Comparison of ENCODE assay signal across 8 cellular contexts in the genomic region with DNA sequence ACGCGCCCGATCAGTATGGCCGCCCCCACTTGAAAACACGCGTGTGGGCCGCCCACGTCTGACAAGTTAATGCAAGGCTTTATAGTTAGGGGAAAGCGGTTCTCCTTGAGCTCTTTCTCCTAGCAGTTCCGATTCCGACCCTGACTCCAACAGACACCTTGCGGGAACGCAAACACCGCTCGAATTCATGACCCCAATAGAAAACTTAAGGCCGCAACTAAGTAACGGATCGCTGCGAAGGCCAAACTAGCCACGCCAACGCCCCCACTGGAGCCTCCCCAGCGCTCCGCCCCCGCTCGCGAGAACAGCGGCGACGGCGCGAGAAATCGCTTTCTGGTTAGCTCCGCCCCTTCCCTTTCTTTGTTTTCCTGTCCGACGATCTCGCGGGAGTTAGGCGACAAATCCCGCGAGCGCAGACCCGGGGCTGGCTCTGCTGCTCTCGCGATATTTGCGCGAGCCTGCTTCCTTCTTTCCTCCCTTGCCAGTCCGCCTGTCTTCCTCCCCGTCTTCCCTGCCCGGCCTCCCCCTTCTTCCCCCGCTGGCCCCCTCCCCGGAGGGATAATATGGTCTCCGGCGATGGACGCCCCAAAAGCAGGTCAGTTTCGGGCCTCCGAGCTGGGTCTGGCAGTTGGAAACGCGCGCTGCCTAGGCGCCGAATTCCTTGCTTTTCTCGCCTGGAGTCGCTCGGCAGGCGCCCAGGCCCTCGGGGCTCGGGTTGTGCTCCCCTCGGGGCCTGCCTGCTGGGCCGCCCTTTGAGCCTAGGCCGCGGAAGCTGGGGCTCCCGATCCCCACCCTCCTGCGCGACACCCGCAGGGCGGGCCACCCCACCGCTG. TPM values are rescaled to one million over a fixed set of nuclear protein-coding genes. Genes with fewer than 3 reads are reported as not detected.
DNase-seq lines count a peak whose midpoint lies in the region; ATAC-seq and TF ChIP-seq lines count a peak whose summit lies in the region.

IREB2 (plus strand) TSS at position 455 of the 833 bp plus-strand sequence; CDS start at position 577, 122 bp downstream.

- peak within 1 kb of the TSS; percentile 99 for H3K9ac ChIP-seq in SK-N-SH

- peaks cover 9% of the 10 kb centered on the region for H3F3A ChIP-seq in SK-N-SH (replicated peaks; ENCODE audit: insufficient read depth)

- H3K9me2 ChIP-seq in SK-N-SH = no peaks in the 10 kb centered on the region

- H3K9me3 ChIP-seq in SK-N-SH (no peaks in the 10 kb centered on the region), gastroesophageal sphincter (no peaks in the 10 kb centered on the region), neutrophil (no peaks in the 10 kb centered on the region)

- under 1% methylated on average over 40 of the region's 77 CpGs for WGBS in SK-N-SH (ENCODE audit: low lambda C conversion rate)
- 0% methylated on average over 13 to 42 of the region's 77 CpGs for WGBS in gastroesophageal sphincter (ENCODE audit: low coverage in 1 of 2), 2 donors

- peaks cover 49% of the 10 kb centered on the region for H3K79me2 ChIP-seq in SK-N-SH (ENCODE audit: insufficient read depth)

- peaks cover 23 to 27% of the 10 kb centered on the region in 2 experiments for H3K36me3 ChIP-seq in SK-N-SH (replicated peaks in 1 of 2; ENCODE audit: control insufficient read depth in 1 of 2, insufficient read depth in 2 of 2, low read length in 1 of 2)
- H3K36me3 ChIP-seq in gastroesophageal sphincter = peaks cover 0 to 24% of the 10 kb centered on the region in 2 donors
- peaks cover 27% of the 10 kb centered on the region for H3K36me3 ChIP-seq in neutrophil

- peaks cover 27% of the 10 kb centered on the region for H4K20me1 ChIP-seq in SK-N-SH (ENCODE audit: insufficient read depth)

- peak within 1 kb of the TSS; percentile 94 for H3K4me2 ChIP-seq in SK-N-SH

- H3K4me3 ChIP-seq in SK-N-SH (ENCODE audit: low read depth in 2 of 2, low read length in 1 of 2) (peak within 1 kb of the TSS; percentile 85 to 91), gastroesophageal sphincter (peak within 1 kb of the TSS; percentile 86 to 95), neutrophil (ENCODE audit: low read depth in 1 of 2, low read length in 1 of 2) (peak within 1 kb of the TSS; percentile 83 to 90)

- CTCF ChIA-PET in SK-N-SH (lab: Yijun Ruan, JAX) = interaction anchor here (0.6 to 4.9 kb wide), 15 partner anchors 10 to 458 kb away, joined by 3 to 31 read pairs (median 4); no protein-coding TSS in a partner anchor

- H3K27me3 ChIP-seq in SK-N-SH (ENCODE audit: insufficient read depth) = no peaks in the 10 kb centered on the region
- H3K27me3 ChIP-seq in gastroesophageal sphincter = no peaks in the 10 kb centered on the region
- H3K27me3 ChIP-seq in neutrophil = no peaks in the 10 kb centered on the region

- no peak for TF ChIP-seq RAD21 in SK-N-SH (IDR thresholded peaks at IDR 0.05; ENCODE audit: low read length)

- POLR2A ChIA-PET in SK-N-SH (lab: Yijun Ruan, JAX) = interaction anchor here (0.7 to 1.5 kb wide), 14 partner anchors 23 to 313 kb away, joined by 3 to 7 read pairs (median 4); partner anchors contain the start of genes CHRNA5, CHRNB4, CRABP1 and PSMA4

- H2AFZ ChIP-seq in SK-N-SH (ENCODE audit: low read depth) = peak within 1 kb of the TSS; percentile 98

- TF ChIP-seq POLR2A in gastroesophageal sphincter (IDR thresholded peaks at IDR 0.05) = peak in 1 of 2 donors; percentile 40

- H3K4me1 ChIP-seq in SK-N-SH (ENCODE audit: control insufficient read depth in 1 of 2, insufficient read depth in 2 of 2, low read depth in 1 of 2, low read length in 1 of 2) = peaks cover 12 to 15% of the 10 kb centered on the region in 2 experiments; a peak in 3 of 4 replicates
- peaks cover 0 to 50% (median 7%) of the 10 kb centered on the region in 3 donors for H3K4me1 ChIP-seq in gastroesophageal sphincter
- peaks cover 21 to 27% of the 10 kb centered on the region in 2 experiments for H3K4me1 ChIP-seq in neutrophil (ENCODE audit: control insufficient read depth in 1 of 2, insufficient read depth in 1 of 2, low read depth in 1 of 2, low read length in 1 of 2)

- ATAC-seq in HG02571 (IDR thresholded peaks at IDR 0.05; ENCODE audit: unreplicated experiment) (peak; percentile 78), gastroesophageal sphincter (peak; percentile 93)

- no peak for TF ChIP-seq CTCF in SK-N-SH (IDR thresholded peaks at IDR 0.05)
- TF ChIP-seq CTCF in gastroesophageal sphincter (IDR thresholded peaks at IDR 0.05) = peak in 1 of 4 experiments; percentile 17
- peak; percentile 26 for TF ChIP-seq CTCF in neutrophil (IDR thresholded peaks at IDR 0.05)

- TF ChIP-seq EP300 in SK-N-SH (IDR thresholded peaks at IDR 0.05; ENCODE audit: borderline replicate concordance in 1 of 2, low read depth in 1 of 2, low read length in 1 of 2) (peak in 1 of 2 experiments; percentile 18; a peak in 1 of 4 replicates), gastroesophageal sphincter (IDR thresholded peaks at IDR 0.05) (no peak)

- peak; percentile 87 for DNase-seq in GM04503 (ENCODE audit: low read depth)
- DNase-seq in NCI-H1048 (lab: John Stamatoyannopoulos, UW) = peak; percentile 96
- peak; percentile 99 for DNase-seq in SK-N-SH
- peak; percentile 97 for DNase-seq in activated naive CD4-positive, alpha-beta T cell treated with anti-CD3 and anti-CD28 coated beads, Interleukin-2, amount 50 U/mL, for 16 hours
- peak; percentile 69 to 98 (median 96) for DNase-seq in substantia nigra (lab: John Stamatoyannopoulos, UW)

- H3K27ac ChIP-seq in SK-N-SH (ENCODE audit: low read depth in 2 of 2, low read length in 1 of 2) = peak within 1 kb of the TSS; percentile 91 to 92
- peak within 1 kb of the TSS; percentile 84 to 96 (median 93) for H3K27ac ChIP-seq in gastroesophageal sphincter
- peak within 1 kb of the TSS; percentile 92 for H3K27ac ChIP-seq in neutrophil
- peak within 1 kb of the TSS; percentile 94 for H3K27ac ChIP-seq in substantia nigra (ENCODE audit: low read depth, low read length, poor library complexity, severe bottlenecking)

TF ChIP-seq in SK-N-SH, 30 proteins besides CTCF, POLR2A, EP300 and RAD21 (continues in another document):
- TF ChIP-seq MXI1 (IDR thresholded peaks at IDR 0.05; ENCODE audit: low read depth, low read length) (peak; percentile 89; the same call in 1 of the 2 replicates), GABPA (IDR thresholded peaks at IDR 0.05; ENCODE audit: low read depth) (peak; percentile 65), POLR2AphosphoS5 (IDR thresholded peaks at IDR 0.05; ENCODE audit: low read depth, low read length) (peak; percentile 92), YY1 (IDR thresholded peaks at IDR 0.05; ENCODE audit: low read depth) (peak; percentile 89), TAF1 (IDR thresholded peaks at IDR 0.05; ENCODE audit: borderline replicate concordance, low read depth, low read length) (peak; percentile 89), MAX (IDR thresholded peaks at IDR 0.05; ENCODE audit: low read depth) (peak; percentile 91), RFX5 (IDR thresholded peaks at IDR 0.05; ENCODE audit: low read length) (no peak), TEAD4 (IDR thresholded peaks at IDR 0.05; ENCODE audit: borderline replicate concordance, insufficient read depth) (no peak), USF2 (IDR thresholded peaks at IDR 0.05; ENCODE audit: borderline replicate concordance, low read depth, low read length) (no peak), CHD2 (IDR thresholded peaks at IDR 0.05; ENCODE audit: low read length, partially characterized antibody) (peak; percentile 99), FOXM1 (IDR thresholded peaks at IDR 0.05; ENCODE audit: low read depth) (no peak), SIN3A (IDR thresholded peaks at IDR 0.05; ENCODE audit: borderline replicate concordance, low read depth, low read length) (peak; percentile 98), TCF12 (IDR thresholded peaks at IDR 0.05) (no peak), FOSL2 (IDR thresholded peaks at IDR 0.05; ENCODE audit: borderline replicate concordance, low read depth) (no peak), JUND (IDR thresholded peaks at IDR 0.05) (no peak), RCOR1 (IDR thresholded peaks at IDR 0.05; ENCODE audit: low read length) (peak; percentile 59; the same call in 1 of the 2 replicates), IRF3 (IDR thresholded peaks at IDR 0.05; ENCODE audit: low read depth, low read length) (no peak)
- TF ChIP-seq, protein P1, sequence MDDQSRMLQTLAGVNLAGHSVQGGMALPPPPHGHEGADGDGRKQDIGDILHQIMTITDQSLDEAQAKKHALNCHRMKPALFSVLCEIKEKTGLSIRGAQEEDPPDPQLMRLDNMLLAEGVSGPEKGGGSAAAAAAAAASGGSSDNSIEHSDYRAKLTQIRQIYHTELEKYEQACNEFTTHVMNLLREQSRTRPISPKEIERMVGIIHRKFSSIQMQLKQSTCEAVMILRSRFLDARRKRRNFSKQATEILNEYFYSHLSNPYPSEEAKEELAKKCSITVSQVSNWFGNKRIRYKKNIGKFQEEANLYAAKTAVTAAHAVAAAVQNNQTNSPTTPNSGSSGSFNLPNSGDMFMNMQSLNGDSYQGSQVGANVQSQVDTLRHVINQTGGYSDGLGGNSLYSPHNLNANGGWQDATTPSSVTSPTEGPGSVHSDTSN (IDR thresholded peaks at IDR 0.05) = no peak

RNA-seq across cellular contexts. Expression of gene IREB2, which starts in this region (rescaled TPM):
- polyA plus RNA-seq in SK-N-SH (2012; rRNA removed) = 9.5 and 13.7 TPM in 2 replicates
- 13.2 and 14.9 TPM in 2 replicates for polyA plus RNA-seq in SK-N-SH (2012; cell fraction: cytosol; rRNA removed)
- 10.7 and 19.9 TPM in 2 replicates for polyA plus RNA-seq in SK-N-SH (2012; cell fraction: nucleus; rRNA removed)
- total RNA-seq in gastroesophageal sphincter = 10 to 100 TPM; 16.9 to 33.5 (median 25.9) TPM

Comparison
In these comparisons a context has a peak if more than half of its experiments do, and no peak if none do; other contexts are left out.
1. Peak in every context shown above with its lines: DNase-seq, ATAC-seq, H3K4me3 ChIP-seq and H3K27ac ChIP-seq.